In the genomic region with DNA sequence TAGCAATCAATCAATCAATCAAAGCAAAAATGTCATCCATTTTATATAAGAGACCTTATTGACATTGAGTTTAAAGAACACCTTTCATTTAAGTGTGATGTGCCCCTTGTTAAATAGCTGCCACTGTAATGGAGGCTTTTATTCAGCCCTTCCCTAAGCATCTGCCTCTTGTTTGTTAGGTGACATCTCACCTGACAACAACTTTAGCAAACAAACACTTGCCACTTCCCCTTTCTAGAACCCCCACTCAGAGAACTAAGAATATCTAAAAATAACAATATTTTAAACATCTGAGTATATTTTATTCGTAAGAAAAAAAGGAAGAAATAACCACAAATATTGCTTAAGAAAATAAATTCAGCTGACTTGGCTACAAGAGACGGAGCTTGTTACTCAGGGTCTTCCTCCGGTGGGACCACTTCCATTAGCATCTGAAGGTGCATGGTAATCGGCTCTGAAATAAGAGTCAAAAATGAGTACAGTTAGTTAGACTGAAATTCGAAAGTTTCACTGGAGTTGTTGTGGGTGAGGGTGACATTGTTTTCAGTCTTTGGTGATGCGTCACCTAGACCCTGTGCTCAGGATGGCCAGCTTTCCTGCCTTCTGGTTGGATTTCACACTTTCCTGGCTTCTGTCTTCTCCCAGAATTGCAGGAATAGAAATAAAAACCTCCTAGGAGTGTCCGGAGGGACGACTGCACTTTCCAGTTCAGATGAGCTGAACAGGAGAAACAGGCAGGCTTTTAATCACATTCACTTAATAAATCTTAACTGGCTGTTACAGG, we compare ENCODE assay signal across 18 cellular contexts. TPM values are rescaled to one million over a fixed set of nuclear protein-coding genes. Genes with fewer than 3 reads are reported as not detected.
A peak's percentile ranks its signal among the peaks of the same experiment; 100 is the strongest.
DNase-seq lines count a peak whose midpoint lies in the region; ATAC-seq, FAIRE-seq and TF ChIP-seq lines count a peak whose summit lies in the region.
"Had no signal": no experiment of that assay in that cellular context is flagged by ENCODE, and none has a peak within 500 bp of the region (broad histone marks: within the 10 kb centered on the region; RNA-seq: fewer than 3 reads in every experiment).

No MANE protein-coding gene starts in this region.

- peaks cover 10% of the 10 kb centered on the region for H3K4me1 Mint-ChIP-seq in nephron progenitor cell
- H3K4me1 Mint-ChIP-seq in stimulated activated naive B cell treated with anti-CD40 and anti-IgM and Interleukin-4, amounts not matched to agents 10 μg/mL and 1 μg/mL and 100 μg/mL, for 72 hours = no peaks in the 10 kb centered on the region
- H3K4me1 Mint-ChIP-seq: stimulated activated memory B cell treated with anti-CD40 and anti-IgM and Interleukin-4, amounts not matched to agents 10 μg/mL and 1 μg/mL and 100 μg/mL, for 72 hours had no signal

- FAIRE-seq in frontal cortex (lab: Jason Lieb, UNC) = no peak

- H3K36me3 ChIP-seq in brain microvascular endothelial cell (replicated peaks) = no peaks in the 10 kb centered on the region

- peak; percentile 88 for DNase-seq in Daoy (ENCODE audit: low read depth)
- DNase-seq in HT1080 (ENCODE audit: low read depth) = peak; percentile 92
- DNase-seq in brain microvascular endothelial cell = peak; percentile 62
- no peak for DNase-seq in nephron progenitor cell
- DNase-seq in stimulated activated naive B cell treated with anti-CD40 and anti-IgM and Interleukin-4, amounts not matched to agents 10 μg/mL and 1 μg/mL and 100 μg/mL, for 72 hours = no peak
- no peak for DNase-seq in frontal cortex (ENCODE audit: low spot score in 2 of 2)
- no peak for DNase-seq in left colon
- DNase-seq in SIG-M5 (lab: John Stamatoyannopoulos, UW) = no peak
- DNase-seq: activated CD4-positive, CD25-positive, alpha-beta regulatory T cell treated with anti-CD3 and anti-CD28 coated beads, Interleukin-2, amount 50 U/mL, for 72 hours; activated T-cell treated with anti-CD3 and anti-CD28 coated beads, Interleukin-2, amount 50 U/mL, for 1 hour; amniotic stem cell; GDM1; Kasumi-1; naive thymus-derived CD8-positive, alpha-beta T cell; retina; stimulated activated CD4-positive, alpha-beta T cell treated with anti-CD3 and anti-CD28 coated beads, Interleukin-4, amount 100 ng/mL, for 1 hour; SW 1271 had no signal

- peaks cover 4% of the 10 kb centered on the region for H3K36me3 Mint-ChIP-seq in nephron progenitor cell (ENCODE audit: low read depth)
- H3K36me3 Mint-ChIP-seq in stimulated activated naive B cell treated with anti-CD40 and anti-IgM and Interleukin-4, amounts not matched to agents 10 μg/mL and 1 μg/mL and 100 μg/mL, for 72 hours = no peaks in the 10 kb centered on the region
- H3K36me3 Mint-ChIP-seq: naive thymus-derived CD8-positive, alpha-beta T cell; stimulated activated memory B cell treated with anti-CD40 and anti-IgM and Interleukin-4, amounts not matched to agents 10 μg/mL and 1 μg/mL and 100 μg/mL, for 72 hours had no signal

- H3K4me3 ChIP-seq in brain microvascular endothelial cell (ENCODE audit: low read depth, low read length) = no peak overlapping the region

- peaks cover 4% of the 10 kb centered on the region for H3K27me3 Mint-ChIP-seq in nephron progenitor cell (ENCODE audit: low read depth, poor library complexity)
- peaks cover 0 to 6% of the 10 kb centered on the region in 2 donors for H3K27me3 Mint-ChIP-seq in stimulated activated naive B cell treated with anti-CD40 and anti-IgM and Interleukin-4, amounts not matched to agents 10 μg/mL and 1 μg/mL and 100 μg/mL, for 72 hours
- H3K27me3 Mint-ChIP-seq: stimulated activated memory B cell treated with anti-CD40 and anti-IgM and Interleukin-4, amounts not matched to agents 10 μg/mL and 1 μg/mL and 100 μg/mL, for 72 hours had no signal

- in situ Hi-C loops in brain microvascular endothelial cell (cut with HindIII; ENCODE audit: low pct_ligation_motif_present, low sequenced_read_pairs) = no loop called here

- no peak overlapping the region for H3K4me3 Mint-ChIP-seq in nephron progenitor cell
- no peak overlapping the region for H3K4me3 Mint-ChIP-seq in stimulated activated naive B cell treated with anti-CD40 and anti-IgM and Interleukin-4, amounts not matched to agents 10 μg/mL and 1 μg/mL and 100 μg/mL, for 72 hours
- H3K4me3 Mint-ChIP-seq: stimulated activated memory B cell treated with anti-CD40 and anti-IgM and Interleukin-4, amounts not matched to agents 10 μg/mL and 1 μg/mL and 100 μg/mL, for 72 hours had no signal

- peak overlapping the region; percentile 90 for H3K27ac Mint-ChIP-seq in nephron progenitor cell
- H3K27ac Mint-ChIP-seq in stimulated activated naive B cell treated with anti-CD40 and anti-IgM and Interleukin-4, amounts not matched to agents 10 μg/mL and 1 μg/mL and 100 μg/mL, for 72 hours = no peak overlapping the region
- H3K27ac Mint-ChIP-seq: stimulated activated memory B cell treated with anti-CD40 and anti-IgM and Interleukin-4, amounts not matched to agents 10 μg/mL and 1 μg/mL and 100 μg/mL, for 72 hours had no signal

- intact Hi-C loops in left colon (cut with DNase I, micrococcal nuclease) = no loop called here

- H3K27me3 ChIP-seq in brain microvascular endothelial cell (replicated peaks) = no peaks in the 10 kb centered on the region

- ATAC-seq in stimulated activated naive B cell treated with anti-CD40 and anti-IgM and Interleukin-4, amounts not matched to agents 10 μg/mL and 1 μg/mL and 100 μg/mL, for 72 hours (replicated peaks) = no peak
- ATAC-seq in left colon = no peak
- ATAC-seq: naive thymus-derived CD8-positive, alpha-beta T cell; stimulated activated memory B cell treated with anti-CD40 and anti-IgM and Interleukin-4, amounts not matched to agents 10 μg/mL and 1 μg/mL and 100 μg/mL, for 72 hours had no signal

- TF ChIP-seq CTCF in brain microvascular endothelial cell (IDR thresholded peaks at IDR 0.05; ENCODE audit: low read depth, low read length, missing control alignments) = no peak
- no peak for TF ChIP-seq CTCF in nephron progenitor cell (IDR thresholded peaks at IDR 0.05)

- H3K27ac ChIP-seq in brain microvascular endothelial cell = no peak overlapping the region

- peaks cover 3% of the 10 kb centered on the region for H3K9me3 Mint-ChIP-seq in nephron progenitor cell
- no peaks in the 10 kb centered on the region for H3K9me3 Mint-ChIP-seq in stimulated activated naive B cell treated with anti-CD40 and anti-IgM and Interleukin-4, amounts not matched to agents 10 μg/mL and 1 μg/mL and 100 μg/mL, for 72 hours
- H3K9me3 Mint-ChIP-seq: naive thymus-derived CD8-positive, alpha-beta T cell; stimulated activated memory B cell treated with anti-CD40 and anti-IgM and Interleukin-4, amounts not matched to agents 10 μg/mL and 1 μg/mL and 100 μg/mL, for 72 hours had no signal

RNA-seq across cellular contexts. Expression of a gene that starts 39.1 kb away (rescaled TPM):
- not detected in 2 replicates for total RNA-seq in Daoy (2014; rRNA removed; shearing (Covaris generic))
- not detected in 2 replicates for total RNA-seq in HT1080 (2014; rRNA removed; shearing (Covaris generic))
- not detected in 2 replicates for polyA plus RNA-seq in HT1080 (2015; cell fraction: cytosol; rRNA removed)
- polyA plus RNA-seq in HT1080 (2015; cell fraction: nucleus; rRNA removed) = not detected in 2 replicates
- total RNA-seq in frontal cortex (1.6 TPM), left colon (under 1 TPM; 0.31 to 0.73 TPM)
- polyA plus RNA-seq: naive thymus-derived CD8-positive, alpha-beta T cell had no signal

Comparison
In these comparisons a context has a peak if more than half of its experiments do, and no peak if none do; other contexts are left out.
1. DNase-seq: peak in Daoy (single experiment), HT1080 (single experiment) and brain microvascular endothelial cell (single experiment); none in nephron progenitor cell (single experiment), stimulated activated naive B cell treated with anti-CD40 and anti-IgM and Interleukin-4, amounts not matched to agents 10 μg/mL and 1 μg/mL and 100 μg/mL, for 72 hours (single experiment), frontal cortex (0 of 2), left colon (0 of 2) and SIG-M5 (single experiment).